15 cellular contexts compared by ENCODE assay signal in the genomic region with DNA sequence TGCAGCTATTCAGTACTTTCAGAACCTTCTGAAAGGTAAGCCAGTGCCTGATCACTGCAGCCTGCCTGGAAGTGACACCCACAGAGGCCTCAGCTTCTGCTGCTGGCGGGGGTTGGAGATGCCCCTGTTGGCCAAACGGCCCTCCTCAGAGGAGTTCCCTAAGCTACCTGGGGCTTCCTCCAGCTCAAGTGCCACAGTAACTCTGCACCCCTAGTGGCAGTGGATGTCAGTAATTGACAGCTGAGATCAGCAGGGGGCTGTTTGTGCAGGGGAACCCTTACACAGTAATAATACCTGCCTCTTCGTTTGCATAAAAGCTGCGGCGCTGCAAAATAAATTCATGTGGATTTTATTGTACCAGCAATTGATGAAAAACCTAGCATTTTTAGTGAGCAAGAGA. TPM values are rescaled to one million over a fixed set of nuclear protein-coding genes. Genes with fewer than 3 reads are reported as not detected.
DNase-seq lines count a peak whose midpoint lies in the region; ATAC-seq and TF ChIP-seq lines count a peak whose summit lies in the region.
"Had no signal": no experiment of that assay in that cellular context is flagged by ENCODE, and none has a peak within 500 bp of the region (broad histone marks: within the 10 kb centered on the region; RNA-seq: fewer than 3 reads in every experiment).

No MANE protein-coding gene starts in this region.

- H3K4me1 Mint-ChIP-seq in MCF 10A (ENCODE audit: insufficient read depth, unreplicated experiment), result no peaks in the 10 kb centered on the region
- peaks cover 17% of the 10 kb centered on the region for H3K4me1 Mint-ChIP-seq in stimulated activated naive CD8-positive, alpha-beta T cell treated with anti-CD3 and anti-CD28 coated beads, Interleukin-15, amount 100 ng/mL, for 72 hours
- H3K4me1 Mint-ChIP-seq: mesothelial cell of epicardium had no signal

- H3K4me3 Mint-ChIP-seq in MCF 10A (ENCODE audit: unreplicated experiment), result no peak overlapping the region
- no peak overlapping the region for H3K4me3 Mint-ChIP-seq in stimulated activated naive CD8-positive, alpha-beta T cell treated with anti-CD3 and anti-CD28 coated beads, Interleukin-15, amount 100 ng/mL, for 72 hours
- H3K4me3 Mint-ChIP-seq: mesothelial cell of epicardium had no signal

- H3K9me3 Mint-ChIP-seq in MCF 10A (ENCODE audit: unreplicated experiment), result no peaks in the 10 kb centered on the region
- no peaks in the 10 kb centered on the region for H3K9me3 Mint-ChIP-seq in stimulated activated naive CD8-positive, alpha-beta T cell treated with anti-CD3 and anti-CD28 coated beads, Interleukin-15, amount 100 ng/mL, for 72 hours
- H3K9me3 Mint-ChIP-seq: CD8-positive, alpha-beta memory T cell; mesothelial cell of epicardium had no signal

- H3K36me3 ChIP-seq in breast epithelium, result no peaks in the 10 kb centered on the region
- H3K36me3 ChIP-seq: gastrocnemius medialis, SJSA1, stomach had no signal

- H3K27ac ChIP-seq in breast epithelium, result no peak overlapping the region
- H3K27ac ChIP-seq: gastrocnemius medialis, SJSA1, stomach had no signal

- H3K4me3 ChIP-seq in breast epithelium, result no peak overlapping the region
- H3K4me3 ChIP-seq in astrocyte of the spinal cord (ENCODE audit: low read depth, low read length), result no peak overlapping the region
- H3K4me3 ChIP-seq: gastrocnemius medialis, SJSA1, stomach had no signal

- intact Hi-C loops in MCF 10A (cut with micrococcal nuclease) (no loop called here), breast epithelium (cut with DNase I; ENCODE audit: low total_unique reads) (no loop called here)

- in situ Hi-C loops in KBM-7 (cut with MboI; ENCODE audit: low pct_unique_long_range_greater_than_20kb, low sequenced_read_pairs), result no loop called here
- in situ Hi-C loops in astrocyte of the spinal cord (cut with HindIII; ENCODE audit: low sequenced_read_pairs), result no loop called here

- POLR2A ChIA-PET in MCF 10A (lab: Yijun Ruan, JAX), result no interaction called here

- peak; percentile 55 for ATAC-seq in stimulated activated naive CD8-positive, alpha-beta T cell treated with anti-CD3 and anti-CD28 coated beads, Interleukin-15, amount 100 ng/mL, for 72 hours
- ATAC-seq in HG03439 (IDR thresholded peaks at IDR 0.05; ENCODE audit: unreplicated experiment) (no peak), GM21515 (IDR thresholded peaks at IDR 0.05; ENCODE audit: unreplicated experiment) (no peak), GM19324 (IDR thresholded peaks at IDR 0.05; ENCODE audit: low FRiP score, unreplicated experiment) (no peak)
- ATAC-seq: gastrocnemius medialis had no signal

- H3K27me3 ChIP-seq in breast epithelium, result no peaks in the 10 kb centered on the region

- no peaks in the 10 kb centered on the region for H3K9me3 ChIP-seq in breast epithelium
- H3K9me3 ChIP-seq: gastrocnemius medialis, SJSA1, stomach had no signal

- no peak for TF ChIP-seq CTCF in MCF 10A (IDR thresholded peaks at IDR 0.05; ENCODE audit: unreplicated experiment)
- TF ChIP-seq CTCF in breast epithelium (IDR thresholded peaks at IDR 0.05), result no peak
- peak; percentile 3 for TF ChIP-seq CTCF in astrocyte of the spinal cord (IDR thresholded peaks at IDR 0.05; ENCODE audit: low read depth, low read length)

- peaks cover 16% of the 10 kb centered on the region for H3K27me3 Mint-ChIP-seq in MCF 10A (ENCODE audit: insufficient read depth, unreplicated experiment)
- H3K27me3 Mint-ChIP-seq in stimulated activated naive CD8-positive, alpha-beta T cell treated with anti-CD3 and anti-CD28 coated beads, Interleukin-15, amount 100 ng/mL, for 72 hours, result peaks cover 53% of the 10 kb centered on the region

- no peaks in the 10 kb centered on the region for H3K4me1 ChIP-seq in breast epithelium
- H3K4me1 ChIP-seq: gastrocnemius medialis, SJSA1, stomach had no signal

- BruUV-seq in MCF 10A (replicated peaks; lab: Mats Ljungman, UMichigan), result no TSS peak

- TF ChIP-seq POLR2A in breast epithelium (IDR thresholded peaks at IDR 0.05), result no peak

- DNase-seq in MCF 10A (ENCODE audit: unreplicated experiment) (peak; percentile 11), breast epithelium (ENCODE audit: low spot score in 2 of 2) (no peak), KBM-7 (peak; percentile 12), astrocyte of the spinal cord (ENCODE audit: low read depth, low spot score) (no peak)
- DNase-seq in stimulated activated naive CD8-positive, alpha-beta T cell treated with anti-CD3 and anti-CD28 coated beads, Interleukin-15, amount 100 ng/mL, for 72 hours, result peak; percentile 10 to 16
- DNase-seq: activated T-cell treated with anti-CD3 and anti-CD28 coated beads for 4 hours; gastrocnemius medialis; stimulated activated CD4-positive, alpha-beta T cell treated with anti-CD3 and anti-CD28 coated beads, Interleukin-12 subunit alpha, Interleukin-12 subunit beta, amount 100 ng/mL, for 4 hours; stomach had no signal

- no peaks in the 10 kb centered on the region for H3K36me3 Mint-ChIP-seq in MCF 10A (ENCODE audit: insufficient read depth, unreplicated experiment)
- H3K36me3 Mint-ChIP-seq: CD8-positive, alpha-beta memory T cell; mesothelial cell of epicardium had no signal

- H3K27ac Mint-ChIP-seq in MCF 10A (ENCODE audit: low read depth, unreplicated experiment), result no peak overlapping the region
- H3K27ac Mint-ChIP-seq in stimulated activated naive CD8-positive, alpha-beta T cell treated with anti-CD3 and anti-CD28 coated beads, Interleukin-15, amount 100 ng/mL, for 72 hours, result no peak overlapping the region
- H3K27ac Mint-ChIP-seq: mesothelial cell of epicardium had no signal

- CTCF ChIA-PET in MCF 10A (lab: Yijun Ruan, JAX), result interaction anchor here (0.5 kb wide), 1 partner anchor 75 kb away, joined by 3 read pairs; no protein-coding TSS in a partner anchor

RNA-seq across cellular contexts. Expression of gene TDRD12, which starts 28.9 kb away (rescaled TPM):
- total RNA-seq in MCF 10A (2022) (0.14 and 0.20 TPM in 2 replicates), breast epithelium (1 to 10 TPM in 2 of 3 donors, not detected in 1; 2.0 to 2.3 TPM)

RNA-seq across cellular contexts. Expression of gene NUDT19, which starts 56.9 kb away (rescaled TPM):
- 29.4 and 33.4 TPM in 2 replicates for total RNA-seq in MCF 10A (2022)
- total RNA-seq in breast epithelium, result 1 to 10 TPM; 7.2 to 9.5 (median 8.0) TPM

Comparison
In these comparisons a context has a peak if more than half of its experiments do, and no peak if none do; other contexts are left out.
1. DNase-seq: peak in MCF 10A (single experiment), KBM-7 (single experiment) and stimulated activated naive CD8-positive, alpha-beta T cell treated with anti-CD3 and anti-CD28 coated beads, Interleukin-15, amount 100 ng/mL, for 72 hours (2 of 2); none in breast epithelium (0 of 2) and astrocyte of the spinal cord (single experiment).